Comparison of ENCODE assay signal across 14 cellular contexts in the genomic region with DNA sequence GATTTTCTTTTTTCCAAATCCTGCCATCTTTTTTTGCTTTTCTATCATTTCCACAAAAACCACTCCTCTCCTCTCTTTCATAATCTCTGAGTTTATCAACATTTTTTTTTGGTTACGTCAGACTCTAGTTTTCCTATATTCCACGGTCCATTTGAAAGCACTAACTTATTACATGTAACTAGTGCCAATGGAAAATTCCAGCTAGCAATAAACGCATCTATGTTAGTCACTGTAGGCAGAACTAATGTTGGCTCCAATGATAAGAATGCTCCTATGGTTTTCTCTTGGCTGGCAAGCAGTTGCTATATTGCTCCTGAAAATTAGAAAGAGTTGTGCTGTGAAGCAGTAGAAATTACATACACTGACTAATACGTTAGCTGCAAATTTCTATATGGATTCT.
"Had no signal": no experiment of that assay in that cellular context is flagged by ENCODE, and none has a peak within 500 bp of the region (broad histone marks: within the 10 kb centered on the region; RNA-seq: fewer than 3 reads in every experiment).

No MANE protein-coding gene starts in this region.

- FAIRE-seq: urothelium cell line had no signal

- DNase-seq: activated CD4-positive, alpha-beta T cell treated with anti-CD3 and anti-CD28 coated beads, Interleukin-2, amount 50 U/mL, for 48 hours; activated gamma-delta T cell; activated T-cell treated with anti-CD3 and anti-CD28 coated beads, Interleukin-2, amount 50 U/mL, for 48 hours; anterior cingulate cortex; central memory CD4-positive, alpha-beta T cell; effector memory CD4-positive, alpha-beta T cell; hippocampal formation; left cardiac atrium; lower lobe of right lung; naive B cell; retina had no signal

- ATAC-seq: activated CD4-positive, CD25-positive, alpha-beta regulatory T cell treated with anti-CD3 and anti-CD28 coated beads, Interleukin-2, amount 50 U/mL, for 24 hours; lower lobe of right lung had no signal

- H3K4me3 ChIP-seq: lower lobe of right lung, skin epidermis had no signal
